ENCODE assay signal across 8 cellular contexts in genomic region chr16:69106491-69107291, GRCh38. TPM values are rescaled to one million over a fixed set of nuclear protein-coding genes. Genes with fewer than 3 reads are reported as not detected.
DNase-seq lines count a peak whose midpoint lies in the region; ATAC-seq, FAIRE-seq and TF ChIP-seq lines count a peak whose summit lies in the region.

No MANE protein-coding gene starts in this region.

- intact Hi-C loops in endothelial cell of umbilical vein (cut with micrococcal nuclease), result loop anchor here (5.0 kb wide), 1 partner anchor 114 kb away; no protein-coding TSS in a partner anchor

- no peaks in the 10 kb centered on the region for H3K9me1 ChIP-seq in endothelial cell of umbilical vein (replicated peaks; ENCODE audit: control insufficient read depth, extremely low read depth, insufficient read depth, low read length)

- CTCF ChIA-PET in endothelial cell of umbilical vein (lab: Charles Lee), result interaction anchor here (1.1 to 2.9 kb wide), 18 partner anchors 9 to 259 kb away, joined by 3 to 24 read pairs (median 4); no protein-coding TSS in a partner anchor

- H3F3A ChIP-seq in OCI-LY1 (ENCODE audit: insufficient read depth, low read length), result no peaks in the 10 kb centered on the region

- no peak for TF ChIP-seq POLR2A in endothelial cell of umbilical vein (IDR thresholded peaks at IDR 0.05; ENCODE audit: low read depth, low read length)

- peak overlapping the region; percentile 86 for H3K4me3 Mint-ChIP-seq in neural crest cell

- H3K79me2 ChIP-seq in OCI-LY1 (ENCODE audit: insufficient read depth, low read length), result no peaks in the 10 kb centered on the region
- no peaks in the 10 kb centered on the region for H3K79me2 ChIP-seq in endothelial cell of umbilical vein (ENCODE audit: control insufficient read depth, insufficient read depth, low read length)

- BruUV-seq in endothelial cell of umbilical vein (replicated peaks; lab: Mats Ljungman, UMichigan), result no TSS peak

- TF ChIP-seq CTCF in OCI-LY1 (IDR thresholded peaks at IDR 0.05; ENCODE audit: low read length), result no peak
- no peak for TF ChIP-seq CTCF in endothelial cell of umbilical vein (IDR thresholded peaks at IDR 0.05; ENCODE audit: extremely low read depth in 1 of 2, insufficient read depth in 1 of 2, low read depth in 1 of 2, low read length in 2 of 2)
- no peak for TF ChIP-seq CTCF in neural crest cell (conservative IDR thresholded peaks at IDR 0.05)

- H3K4me2 ChIP-seq in OCI-LY1 (ENCODE audit: low read length) (peak overlapping the region; percentile 85), endothelial cell of umbilical vein (ENCODE audit: insufficient read depth, low read length) (peak overlapping the region; percentile 50)

- H3K36me3 Mint-ChIP-seq in neural crest cell (ENCODE audit: low read depth), result peaks cover 6% of the 10 kb centered on the region

- FAIRE-seq in endothelial cell of umbilical vein (lab: Jason Lieb, UNC), result no peak

- no peak overlapping the region for H3K27ac ChIP-seq in OCI-LY1 (ENCODE audit: low read depth, low read length, poor library complexity, severe bottlenecking)
- no peak overlapping the region for H3K27ac ChIP-seq in endothelial cell of umbilical vein (ENCODE audit: insufficient read depth, low read depth, low read length)

- H4K20me1 ChIP-seq in OCI-LY1 (ENCODE audit: insufficient read depth, low read length), result no peaks in the 10 kb centered on the region
- H4K20me1 ChIP-seq in endothelial cell of umbilical vein (replicated peaks; ENCODE audit: control insufficient read depth, extremely low read depth, insufficient read depth, low read length), result no peaks in the 10 kb centered on the region

- ATAC-seq in HG02759 (IDR thresholded peaks at IDR 0.05; ENCODE audit: unreplicated experiment), result no peak
- ATAC-seq in GM19023 (IDR thresholded peaks at IDR 0.05; ENCODE audit: unreplicated experiment), result no peak

- dilution Hi-C loops in endothelial cell of umbilical vein (cut with MboI; ENCODE audit: extremely low pct_ligation_motif_present, low sequenced_read_pairs), result no loop called here

- H3K9ac ChIP-seq in OCI-LY1 (ENCODE audit: low read length), result peak overlapping the region; percentile 29; the same call in 1 of the 2 replicates
- no peak overlapping the region for H3K9ac ChIP-seq in endothelial cell of umbilical vein (replicated peaks; ENCODE audit: extremely low read depth, insufficient read depth, low read length)

- no peak overlapping the region for H3K27ac Mint-ChIP-seq in neural crest cell (ENCODE audit: unreplicated experiment)

- H3K27me3 ChIP-seq in OCI-LY1 (ENCODE audit: insufficient read depth, low read length) (peaks cover 10% of the 10 kb centered on the region), endothelial cell of umbilical vein (ENCODE audit: control insufficient read depth in 2 of 2, insufficient read depth in 2 of 2, low read length in 2 of 2) (no peaks in the 10 kb centered on the region)

- POLR2A ChIA-PET in endothelial cell of umbilical vein (lab: Charles Lee), result no interaction called here

- no peaks in the 10 kb centered on the region for H3K9me3 Mint-ChIP-seq in neural crest cell

- no peaks in the 10 kb centered on the region for H3K9me3 ChIP-seq in OCI-LY1 (ENCODE audit: low read length)
- H3K9me3 ChIP-seq in endothelial cell of umbilical vein (replicated peaks; ENCODE audit: control insufficient read depth, insufficient read depth, low read length), result no peaks in the 10 kb centered on the region

- no peaks in the 10 kb centered on the region for H3K9me2 ChIP-seq in OCI-LY1 (ENCODE audit: low read depth, low read length)

- H3K4me1 Mint-ChIP-seq in neural crest cell, result peaks cover 20% of the 10 kb centered on the region

- H2AFZ ChIP-seq in OCI-LY1 (ENCODE audit: low read length) (no peak overlapping the region), endothelial cell of umbilical vein (ENCODE audit: low read depth, low read length) (peak overlapping the region; percentile 34)

- DNase-seq in endothelial cell of umbilical vein (ENCODE audit: low read depth, low spot score), result peak; percentile 10
- peak; percentile 28 for DNase-seq in neural crest cell (ENCODE audit: low read depth, low spot score)
- no peak for DNase-seq in NCI-H2171 (lab: John Stamatoyannopoulos, UW)
- DNase-seq in superior temporal gyrus (ENCODE audit: extremely low spot score), result no peak

- H3K27me3 Mint-ChIP-seq in neural crest cell (ENCODE audit: low read depth), result peaks cover 51% of the 10 kb centered on the region

- H3K36me3 ChIP-seq in OCI-LY1 (ENCODE audit: insufficient read depth, low read length), result peaks cover 5% of the 10 kb centered on the region; the same call in 1 of the 2 replicates
- peaks cover 0 to 3% of the 10 kb centered on the region in 2 experiments for H3K36me3 ChIP-seq in endothelial cell of umbilical vein (ENCODE audit: control insufficient read depth in 2 of 2, extremely low read depth in 1 of 2, insufficient read depth in 2 of 2, low read length in 2 of 2)

- H3K4me1 ChIP-seq in OCI-LY1 (ENCODE audit: insufficient read depth, low read length, severe bottlenecking), result peaks cover 17% of the 10 kb centered on the region
- peaks cover 21% of the 10 kb centered on the region for H3K4me1 ChIP-seq in endothelial cell of umbilical vein (ENCODE audit: control insufficient read depth, extremely low read depth, insufficient read depth, low read length)

- H3K4me3 ChIP-seq in GM08714 (ENCODE audit: low read length) (peak overlapping the region; percentile 62; the same call in 1 of the 2 replicates), OCI-LY1 (ENCODE audit: low read depth, low read length, poor library complexity, severe bottlenecking) (peak overlapping the region; percentile 55), endothelial cell of umbilical vein (replicated peaks in 1 of 3; ENCODE audit: insufficient read depth in 1 of 3, low read depth in 1 of 3, low read length in 3 of 3) (peak overlapping the region; percentile 40 to 57 (median 54))

TF ChIP-seq in endothelial cell of umbilical vein, 7 proteins besides CTCF, POLR2A, EP300 and RAD21:
- TF ChIP-seq EZH2 (IDR thresholded peaks at IDR 0.05; ENCODE audit: borderline replicate concordance, low read depth, low read length, severe bottlenecking) (no peak), JUN (IDR thresholded peaks at IDR 0.05; ENCODE audit: borderline replicate concordance, insufficient read depth, insufficient read length, low read depth) (no peak), GATA2 (IDR thresholded peaks at IDR 0.05; ENCODE audit: insufficient read depth, insufficient read length, low read depth, low read length) (no peak), FOS (IDR thresholded peaks at IDR 0.05; ENCODE audit: borderline replicate concordance, insufficient read depth, low read length) (no peak), POLR2AphosphoS5 (IDR thresholded peaks at IDR 0.05; ENCODE audit: insufficient read depth, low read depth, low read length) (no peak), MYC (IDR thresholded peaks at IDR 0.05; ENCODE audit: low read depth, low read length) (no peak)
- TF ChIP-seq, protein P1, sequence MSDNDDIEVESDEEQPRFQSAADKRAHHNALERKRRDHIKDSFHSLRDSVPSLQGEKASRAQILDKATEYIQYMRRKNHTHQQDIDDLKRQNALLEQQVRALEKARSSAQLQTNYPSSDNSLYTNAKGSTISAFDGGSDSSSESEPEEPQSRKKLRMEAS (IDR thresholded peaks at IDR 0.05; ENCODE audit: insufficient read depth, insufficient read length), result no peak

RNA-seq across cellular contexts. Expression of gene HAS3, which starts 1.2 kb away (rescaled TPM):
- total RNA-seq in endothelial cell of umbilical vein (1.8 TPM in 2 replicates), neural crest cell (2.9 and 4.2 TPM in 2 replicates)
- polyA plus RNA-seq in endothelial cell of umbilical vein, result 1.5 and 2.3 TPM in 2 replicates
- polyA plus RNA-seq in endothelial cell of umbilical vein (2011; cell fraction: cytosol; rRNA removed), result 1.5 TPM in 2 replicates
- polyA plus RNA-seq in endothelial cell of umbilical vein (2011; cell fraction: nucleus; rRNA removed), result 2.8 and 3.3 TPM in 2 replicates
- 3.7 and 4.3 TPM in 2 replicates for polyA plus RNA-seq in endothelial cell of umbilical vein (2012)
- polyA minus RNA-seq in endothelial cell of umbilical vein, result 3.4 and 5.0 TPM in 2 replicates
- polyA minus RNA-seq in endothelial cell of umbilical vein (2011; cell fraction: cytosol; rRNA and poly(A)+ RNA removed), result 1.6 TPM
- polyA minus RNA-seq in endothelial cell of umbilical vein (2011; cell fraction: nucleus; rRNA and poly(A)+ RNA removed), result 1.8 TPM in 2 replicates

RNA-seq across cellular contexts. Expression of gene CHTF8, which starts 25.7 kb away (rescaled TPM):
- total RNA-seq in endothelial cell of umbilical vein (131 and 139 TPM in 2 replicates), neural crest cell (139 and 156 TPM in 2 replicates)
- 118 and 128 TPM in 2 replicates for polyA plus RNA-seq in endothelial cell of umbilical vein
- polyA plus RNA-seq in endothelial cell of umbilical vein (2011; cell fraction: cytosol; rRNA removed), result 127 and 133 TPM in 2 replicates
- polyA plus RNA-seq in endothelial cell of umbilical vein (2011; cell fraction: nucleus; rRNA removed), result 63.8 and 68.0 TPM in 2 replicates
- 89.0 and 122 TPM in 2 replicates for polyA plus RNA-seq in endothelial cell of umbilical vein (2012)
- polyA minus RNA-seq in endothelial cell of umbilical vein, result 152 and 153 TPM in 2 replicates
- 99.5 TPM for polyA minus RNA-seq in endothelial cell of umbilical vein (2011; cell fraction: cytosol; rRNA and poly(A)+ RNA removed)
- 38.2 and 38.7 TPM in 2 replicates for polyA minus RNA-seq in endothelial cell of umbilical vein (2011; cell fraction: nucleus; rRNA and poly(A)+ RNA removed)

RNA-seq across cellular contexts. Expression of gene UTP4, which starts 25.8 kb away (rescaled TPM):
- total RNA-seq in endothelial cell of umbilical vein, result 56.1 and 60.2 TPM in 2 replicates
- polyA plus RNA-seq in endothelial cell of umbilical vein, result 59.5 and 67.2 TPM in 2 replicates
- 52.8 and 58.9 TPM in 2 replicates for polyA plus RNA-seq in endothelial cell of umbilical vein (2011; cell fraction: cytosol; rRNA removed)
- 66.5 and 81.0 TPM in 2 replicates for polyA plus RNA-seq in endothelial cell of umbilical vein (2011; cell fraction: nucleus; rRNA removed)
- polyA plus RNA-seq in endothelial cell of umbilical vein (2012), result 61.6 and 78.5 TPM in 2 replicates
- 108 and 115 TPM in 2 replicates for polyA minus RNA-seq in endothelial cell of umbilical vein
- 61.8 TPM for polyA minus RNA-seq in endothelial cell of umbilical vein (2011; cell fraction: cytosol; rRNA and poly(A)+ RNA removed)
- polyA minus RNA-seq in endothelial cell of umbilical vein (2011; cell fraction: nucleus; rRNA and poly(A)+ RNA removed), result 30.3 and 44.3 TPM in 2 replicates
- 78.5 and 80.1 TPM in 2 replicates for total RNA-seq in neural crest cell

Comparison
In these comparisons a context has a peak if more than half of its experiments do, and no peak if none do; other contexts are left out.
1. DNase-seq: peak in endothelial cell of umbilical vein (single experiment) and neural crest cell (single experiment); none in NCI-H2171 (single experiment) and superior temporal gyrus (single experiment).
2. Peak in every context shown above with its lines, with median percentiles within 50 percentile points of each other: H3K4me3 ChIP-seq.